ENCODE assay signal across 11 cellular contexts in genomic region chr1:184143449-184143848, GRCh38.
DNase-seq lines count a peak whose midpoint lies in the region; ATAC-seq and TF ChIP-seq lines count a peak whose summit lies in the region.
"Had no signal": no experiment of that assay in that cellular context is flagged by ENCODE, and none has a peak within 500 bp of the region (broad histone marks: within the 10 kb centered on the region; RNA-seq: fewer than 3 reads in every experiment).

No MANE protein-coding gene starts in this region.

- no peak overlapping the region for H3K9ac ChIP-seq in SK-N-SH

- TF ChIP-seq CTCF in AG04449 (IDR thresholded peaks at IDR 0.05; ENCODE audit: insufficient read depth, low read length, missing control alignments): peak; percentile 21
- peak; percentile 18; the same call in 1 of the 2 replicates for TF ChIP-seq CTCF in SK-N-SH (IDR thresholded peaks at IDR 0.05)
- no peak for TF ChIP-seq CTCF in natural killer cell (IDR thresholded peaks at IDR 0.05)

- H3K4me3 ChIP-seq in AG04449 (ENCODE audit: low read depth, low read length) (no peak overlapping the region), SK-N-SH (ENCODE audit: low read depth in 2 of 2, low read length in 1 of 2) (no peak overlapping the region)
- H3K4me3 ChIP-seq: lung had no signal

- no peak overlapping the region for H3K27ac Mint-ChIP-seq in natural killer cell
- H3K27ac Mint-ChIP-seq in activated CD8-positive, alpha-beta T cell treated with anti-CD3 and anti-CD28 coated beads, Interleukin-2, amount 10 ng/mL, durations not matched to agents 7 days and 5 days: no peak overlapping the region
- H3K27ac Mint-ChIP-seq: stimulated activated memory B cell treated with anti-CD40 and anti-IgM and Interleukin-4, amounts not matched to agents 10 μg/mL and 1 μg/mL and 100 μg/mL, for 72 hours had no signal

- ATAC-seq in left ventricle myocardium superior (peak; percentile 86), GM18858 (IDR thresholded peaks at IDR 0.05; ENCODE audit: unreplicated experiment) (no peak), natural killer cell (no peak)
- ATAC-seq in activated CD8-positive, alpha-beta T cell treated with anti-CD3 and anti-CD28 coated beads, Interleukin-2, amount 10 ng/mL, durations not matched to agents 7 days and 5 days: no peak
- ATAC-seq: stimulated activated memory B cell treated with anti-CD40 and anti-IgM and Interleukin-4, amounts not matched to agents 10 μg/mL and 1 μg/mL and 100 μg/mL, for 72 hours had no signal

- no peaks in the 10 kb centered on the region for H3K36me3 ChIP-seq in SK-N-SH (replicated peaks in 1 of 2; ENCODE audit: control insufficient read depth in 1 of 2, insufficient read depth in 2 of 2, low read length in 1 of 2)

- H3K9me3 Mint-ChIP-seq in natural killer cell: no peaks in the 10 kb centered on the region
- H3K9me3 Mint-ChIP-seq in activated CD8-positive, alpha-beta T cell treated with anti-CD3 and anti-CD28 coated beads, Interleukin-2, amount 10 ng/mL, durations not matched to agents 7 days and 5 days (ENCODE audit: insufficient read depth): no peaks in the 10 kb centered on the region
- H3K9me3 Mint-ChIP-seq: stimulated activated memory B cell treated with anti-CD40 and anti-IgM and Interleukin-4, amounts not matched to agents 10 μg/mL and 1 μg/mL and 100 μg/mL, for 72 hours had no signal

- intact Hi-C loops in left ventricle myocardium superior (cut with micrococcal nuclease): no loop called here
- intact Hi-C loops in natural killer cell (cut with micrococcal nuclease): no loop called here

- H3K36me3 Mint-ChIP-seq in natural killer cell: no peaks in the 10 kb centered on the region
- no peaks in the 10 kb centered on the region for H3K36me3 Mint-ChIP-seq in activated CD8-positive, alpha-beta T cell treated with anti-CD3 and anti-CD28 coated beads, Interleukin-2, amount 10 ng/mL, durations not matched to agents 7 days and 5 days (ENCODE audit: low read depth)
- H3K36me3 Mint-ChIP-seq: stimulated activated memory B cell treated with anti-CD40 and anti-IgM and Interleukin-4, amounts not matched to agents 10 μg/mL and 1 μg/mL and 100 μg/mL, for 72 hours had no signal

- no peak for TF ChIP-seq EP300 in SK-N-SH (IDR thresholded peaks at IDR 0.05; ENCODE audit: borderline replicate concordance in 1 of 2, low read depth in 1 of 2, low read length in 1 of 2)

- no peaks in the 10 kb centered on the region for H4K20me1 ChIP-seq in SK-N-SH (ENCODE audit: insufficient read depth)

- peaks cover 23 to 26% of the 10 kb centered on the region in 2 donors for H3K27me3 Mint-ChIP-seq in natural killer cell (ENCODE audit: low read depth in 2 of 2)
- peaks cover 2% of the 10 kb centered on the region for H3K27me3 Mint-ChIP-seq in activated CD8-positive, alpha-beta T cell treated with anti-CD3 and anti-CD28 coated beads, Interleukin-2, amount 10 ng/mL, durations not matched to agents 7 days and 5 days (ENCODE audit: low read depth)

- POLR2A ChIA-PET in AG04449 (lab: Yijun Ruan, JAX) (no interaction called here), HEK293T (lab: Yijun Ruan, JAX) (no interaction called here), SK-N-SH (lab: Yijun Ruan, JAX) (no interaction called here)
- POLR2A ChIA-PET in activated CD8-positive, alpha-beta T cell treated with anti-CD3 and anti-CD28 coated beads, Interleukin-2, amount 10 ng/mL, durations not matched to agents 7 days and 5 days (lab: Charles Lee): no interaction called here

- no peaks in the 10 kb centered on the region for H3K4me1 Mint-ChIP-seq in natural killer cell
- no peaks in the 10 kb centered on the region for H3K4me1 Mint-ChIP-seq in activated CD8-positive, alpha-beta T cell treated with anti-CD3 and anti-CD28 coated beads, Interleukin-2, amount 10 ng/mL, durations not matched to agents 7 days and 5 days (ENCODE audit: low read depth)
- H3K4me1 Mint-ChIP-seq: stimulated activated memory B cell treated with anti-CD40 and anti-IgM and Interleukin-4, amounts not matched to agents 10 μg/mL and 1 μg/mL and 100 μg/mL, for 72 hours had no signal

- no peaks in the 10 kb centered on the region for H3K9me3 ChIP-seq in SK-N-SH

- H3K27me3 ChIP-seq in SK-N-SH (ENCODE audit: insufficient read depth): no peaks in the 10 kb centered on the region

- no peak overlapping the region for H3K4me3 Mint-ChIP-seq in natural killer cell
- H3K4me3 Mint-ChIP-seq in activated CD8-positive, alpha-beta T cell treated with anti-CD3 and anti-CD28 coated beads, Interleukin-2, amount 10 ng/mL, durations not matched to agents 7 days and 5 days: no peak overlapping the region
- H3K4me3 Mint-ChIP-seq: stimulated activated memory B cell treated with anti-CD40 and anti-IgM and Interleukin-4, amounts not matched to agents 10 μg/mL and 1 μg/mL and 100 μg/mL, for 72 hours had no signal

- CTCF ChIA-PET in AG04449 (lab: Yijun Ruan, JAX): interaction anchor here (0.6 to 2.5 kb wide), 9 partner anchors 9 to 488 kb away, joined by 3 to 10 read pairs (median 4); no protein-coding TSS in a partner anchor
- CTCF ChIA-PET in HEK293T (lab: Yijun Ruan, JAX): interaction anchor here (1.2 to 1.3 kb wide), 2 partner anchors 11 to 13 kb away, joined by 3 read pairs; no protein-coding TSS in a partner anchor
- CTCF ChIA-PET in SK-N-SH (lab: Yijun Ruan, JAX): interaction anchor here (0.6 to 1.6 kb wide), 4 partner anchors 24 to 548 kb away, joined by 3 to 5 read pairs (median 3); no protein-coding TSS in a partner anchor
- CTCF ChIA-PET in activated CD8-positive, alpha-beta T cell treated with anti-CD3 and anti-CD28 coated beads, Interleukin-2, amount 10 ng/mL, durations not matched to agents 7 days and 5 days (lab: Charles Lee): interaction anchor here (0.7 to 1.1 kb wide), 2 partner anchors 99 to 488 kb away, joined by 3 read pairs; no protein-coding TSS in a partner anchor

- H3K27ac ChIP-seq in SK-N-SH (ENCODE audit: low read depth in 2 of 2, low read length in 1 of 2): no peak overlapping the region

- no peak overlapping the region for H3K4me2 ChIP-seq in SK-N-SH

- H3F3A ChIP-seq in SK-N-SH (replicated peaks; ENCODE audit: insufficient read depth): no peaks in the 10 kb centered on the region

- 81% methylated on average over 5 of the region's 5 CpGs for WGBS in SK-N-SH (ENCODE audit: low lambda C conversion rate)

- H2AFZ ChIP-seq in SK-N-SH (ENCODE audit: low read depth): no peak overlapping the region

- no peaks in the 10 kb centered on the region for H3K79me2 ChIP-seq in SK-N-SH (ENCODE audit: insufficient read depth)

- TF ChIP-seq RAD21 in SK-N-SH (IDR thresholded peaks at IDR 0.05; ENCODE audit: low read length): 0 out of 2 replicates have a peak, but pooled peaks have one; percentile 21

- no peaks in the 10 kb centered on the region for H3K9me2 ChIP-seq in SK-N-SH

- no peak for DNase-seq in AG04449 (ENCODE audit: low read depth, low spot score)
- DNase-seq in HEK293T (ENCODE audit: extremely low spot score): peak; percentile 28
- DNase-seq in SK-N-SH: no peak
- DNase-seq in left ventricle myocardium superior: no peak
- no peak for DNase-seq in natural killer cell
- DNase-seq in activated CD8-positive, alpha-beta T cell treated with anti-CD3 and anti-CD28 coated beads, Interleukin-2, amount 10 ng/mL, durations not matched to agents 7 days and 5 days: no peak
- no peak for DNase-seq in hypothalamus (lab: John Stamatoyannopoulos, UW)
- DNase-seq: NCI-H748 treated with DMSO at 0.1 percent for 48 hours had no signal

- peaks cover 0 to 5% of the 10 kb centered on the region in 2 experiments; a peak in 2 of 4 replicates for H3K4me1 ChIP-seq in SK-N-SH (ENCODE audit: control insufficient read depth in 1 of 2, insufficient read depth in 2 of 2, low read depth in 1 of 2, low read length in 1 of 2)

TF ChIP-seq in HEK293T, 16 proteins besides CTCF, POLR2A, EP300 and RAD21:
- TF ChIP-seq HDGF (IDR thresholded peaks at IDR 0.05; ENCODE audit: borderline replicate concordance) (no peak), LEF1 (IDR thresholded peaks at IDR 0.05; ENCODE audit: borderline replicate concordance) (no peak), BHLHE40 (IDR thresholded peaks at IDR 0.05; ENCODE audit: borderline replicate concordance) (no peak), FOXM1 (IDR thresholded peaks at IDR 0.05; ENCODE audit: borderline replicate concordance) (no peak), TARDBP (IDR thresholded peaks at IDR 0.05) (no peak), ELF4 (IDR thresholded peaks at IDR 0.05) (no peak), PKNOX1 (IDR thresholded peaks at IDR 0.05) (no peak), ZNF384 (IDR thresholded peaks at IDR 0.05) (no peak), SUZ12 (IDR thresholded peaks at IDR 0.05) (no peak), ARNT (IDR thresholded peaks at IDR 0.05) (no peak), L3MBTL2 (conservative IDR thresholded peaks at IDR 0.05) (no peak)

TF ChIP-seq in SK-N-SH, 30 proteins besides CTCF, POLR2A, EP300 and RAD21:
- TF ChIP-seq SMC3 (IDR thresholded peaks at IDR 0.05; ENCODE audit: low read depth, low read length): peak; percentile 8; the same call in 1 of the 2 replicates
- TF ChIP-seq MXI1 (IDR thresholded peaks at IDR 0.05; ENCODE audit: low read depth, low read length): no peak
